In genomic region chr4:178137732-178138471, GRCh38 we compare ENCODE assay signal across 9 cellular contexts.
"Had no signal": no experiment of that assay in that cellular context is flagged by ENCODE, and none has a peak within 500 bp of the region (broad histone marks: within the 10 kb centered on the region; RNA-seq: fewer than 3 reads in every experiment).

No MANE protein-coding gene starts in this region.

- H3K27me3 Mint-ChIP-seq: IgD-negative memory B cell had no signal

- H3K4me3 ChIP-seq: GM23248, HAP-1 had no signal

- H3K27ac ChIP-seq: GM23248, HL-60 had no signal

- H3K36me3 ChIP-seq: HAP-1 had no signal

- H2AFZ ChIP-seq: GM23248 had no signal

- H3K4me1 Mint-ChIP-seq: IgD-negative memory B cell had no signal

- DNase-seq: GM23248, GOT3, H7, HFFc6 had no signal

- H3K36me3 Mint-ChIP-seq: IgD-negative memory B cell had no signal

- H3K4me1 ChIP-seq: HAP-1 had no signal

- H3K9me3 ChIP-seq: HAP-1 had no signal

- H3K27ac Mint-ChIP-seq: HFFc6, IgD-negative memory B cell had no signal

- H3K4me3 Mint-ChIP-seq: HFFc6, IgD-negative memory B cell had no signal

- ATAC-seq: HCT116, HepG2 had no signal
